1 cellular context compared by ENCODE assay signal in genomic region chr1:6557597-6557996, GRCh38.
TF ChIP-seq lines count a peak whose summit lies in the region.

No MANE protein-coding gene starts in this region.

TF ChIP-seq in HepG2, 621 proteins besides CTCF, POLR2A, EP300 and RAD21:
- TF ChIP-seq KIAA2018 (CRISPR knock-in tag; IDR thresholded peaks at IDR 0.05; ENCODE audit: borderline replicate concordance) = no peak
- peak; percentile 68 for TF ChIP-seq ZNF121 (CRISPR knock-in tag; IDR thresholded peaks at IDR 0.05)
